Comparison of ENCODE assay signal across 13 cellular contexts in genomic region chr4:183588169-183588675, GRCh38.
DNase-seq lines count a peak whose midpoint lies in the region; ATAC-seq and TF ChIP-seq lines count a peak whose summit lies in the region.
"Had no signal": no experiment of that assay in that cellular context is flagged by ENCODE, and none has a peak within 500 bp of the region (broad histone marks: within the 10 kb centered on the region; RNA-seq: fewer than 3 reads in every experiment).

No MANE protein-coding gene starts in this region.

- no peak overlapping the region for H3K27ac Mint-ChIP-seq in mesothelial cell of epicardium
- H3K27ac Mint-ChIP-seq: activated naive CD8-positive, alpha-beta T cell treated with anti-CD3 and anti-CD28 coated beads, Interleukin-2, amount 10 ng/mL, durations not matched to agents 7 days and 5 days had no signal

- TF ChIP-seq POLR2A in upper lobe of left lung (IDR thresholded peaks at IDR 0.05), result no peak

- CTCF ChIA-PET in RWPE1 (lab: Yijun Ruan, JAX), result no interaction called here

- H3K36me3 ChIP-seq in upper lobe of left lung, result no peaks in the 10 kb centered on the region

- peak overlapping the region; percentile 11 for H3K4me3 Mint-ChIP-seq in mesothelial cell of epicardium
- H3K4me3 Mint-ChIP-seq: activated naive CD8-positive, alpha-beta T cell treated with anti-CD3 and anti-CD28 coated beads, Interleukin-2, amount 10 ng/mL, durations not matched to agents 7 days and 5 days had no signal

- peaks cover under 1% of the 10 kb centered on the region for H3K36me3 Mint-ChIP-seq in mesothelial cell of epicardium
- H3K36me3 Mint-ChIP-seq: activated naive CD8-positive, alpha-beta T cell treated with anti-CD3 and anti-CD28 coated beads, Interleukin-2, amount 10 ng/mL, durations not matched to agents 7 days and 5 days had no signal

- WGBS in upper lobe of left lung, 2 donors, result 45 to 52% methylated on average over 11 of the region's 11 CpGs

- DNase-seq in DMS79 treated with DMSO at 0.1 percent for 48 hours (lab: John Stamatoyannopoulos, UW), result peak; percentile 17
- DNase-seq in DMS79 (lab: John Stamatoyannopoulos, UW), result no peak
- no peak for DNase-seq in mesothelial cell of epicardium (ENCODE audit: low spot score in 2 of 2, unreplicated experiment in 2 of 2)
- DNase-seq in upper lobe of left lung, result no peak
- no peak for DNase-seq in RWPE1 (ENCODE audit: low spot score)
- DNase-seq: activated naive CD8-positive, alpha-beta T cell treated with anti-CD3 and anti-CD28 coated beads, Interleukin-2, amount 10 ng/mL, durations not matched to agents 7 days and 5 days; NCI-H510A treated with DMSO at 0.1 percent for 48 hours; occipital lobe; stimulated activated naive CD4-positive, alpha-beta T cell had no signal

- no peaks in the 10 kb centered on the region for H3K27me3 ChIP-seq in upper lobe of left lung

- H3K27me3 Mint-ChIP-seq in mesothelial cell of epicardium (ENCODE audit: low read depth), result peaks cover 24% of the 10 kb centered on the region

- peak overlapping the region in 2 of 4 donors; percentile 11 to 54 for H3K27ac ChIP-seq in upper lobe of left lung
- H3K27ac ChIP-seq in RWPE1, result no peak overlapping the region
- H3K27ac ChIP-seq: HL-60 had no signal

- H3K9me3 ChIP-seq in upper lobe of left lung, result no peaks in the 10 kb centered on the region

- no peak for TF ChIP-seq CTCF in mesothelial cell of epicardium (IDR thresholded peaks at IDR 0.05; ENCODE audit: unreplicated experiment)
- TF ChIP-seq CTCF in upper lobe of left lung (IDR thresholded peaks at IDR 0.05), result no peak
- TF ChIP-seq CTCF in RWPE1 (conservative IDR thresholded peaks at IDR 0.05; ENCODE audit: low read depth), result no peak

- ATAC-seq in esophagus mucosa (peak; percentile 69), upper lobe of left lung (ENCODE audit: low FRiP score in 2 of 2) (peak in 1 of 2 donors; percentile 84), HG03196 (IDR thresholded peaks at IDR 0.05; ENCODE audit: unreplicated experiment) (no peak), GM21717 (IDR thresholded peaks at IDR 0.05; ENCODE audit: unreplicated experiment) (no peak)

- POLR2A ChIA-PET in RWPE1 (lab: Yijun Ruan, JAX; ENCODE audit: low non-redundant PET), result no interaction called here

- peaks cover 5% of the 10 kb centered on the region for H3K9me3 Mint-ChIP-seq in mesothelial cell of epicardium
- H3K9me3 Mint-ChIP-seq: activated naive CD8-positive, alpha-beta T cell treated with anti-CD3 and anti-CD28 coated beads, Interleukin-2, amount 10 ng/mL, durations not matched to agents 7 days and 5 days had no signal

- peak in 2 of 4 donors; percentile 46 to 67 for TF ChIP-seq EP300 in upper lobe of left lung (IDR thresholded peaks at IDR 0.05)

- peaks cover 8% of the 10 kb centered on the region for H3K4me1 Mint-ChIP-seq in mesothelial cell of epicardium
- H3K4me1 Mint-ChIP-seq: activated naive CD8-positive, alpha-beta T cell treated with anti-CD3 and anti-CD28 coated beads, Interleukin-2, amount 10 ng/mL, durations not matched to agents 7 days and 5 days had no signal

- H3K4me3 ChIP-seq in upper lobe of left lung, result peak overlapping the region in 3 of 4 donors; percentile 3 to 22 (median 9)

- H3K4me1 ChIP-seq in upper lobe of left lung, result no peaks in the 10 kb centered on the region
